Comparison of ENCODE assay signal across 35 cellular contexts in the genomic region with DNA sequence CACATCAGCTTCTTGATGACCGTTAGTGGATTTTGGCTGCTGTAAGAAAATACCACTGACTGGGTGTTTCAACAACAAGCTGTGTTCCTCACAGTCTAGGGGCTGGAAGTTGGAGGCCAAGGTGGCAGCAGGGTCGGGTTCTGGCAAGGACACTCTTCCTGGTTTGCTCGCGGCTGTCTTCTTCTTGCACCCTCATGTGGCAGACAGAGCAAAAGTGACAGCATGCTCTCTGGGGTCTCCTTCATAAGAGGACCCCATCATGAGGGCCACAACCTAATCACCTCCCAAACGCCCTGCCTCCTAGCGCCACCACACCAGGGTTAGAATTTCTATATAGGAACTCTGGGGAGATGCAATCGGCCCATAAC. TPM values are rescaled to one million over a fixed set of nuclear protein-coding genes. Genes with fewer than 3 reads are reported as not detected.
"Had no signal": no experiment of that assay in that cellular context is flagged by ENCODE, and none has a peak within 500 bp of the region (broad histone marks: within the 10 kb centered on the region; RNA-seq: fewer than 3 reads in every experiment).

No MANE protein-coding gene starts in this region.

- H3K9me3 Mint-ChIP-seq: immature natural killer cell; neural crest cell; stimulated activated effector memory CD8-positive, alpha-beta T cell treated with anti-CD3 and anti-CD28 coated beads, Interleukin-12 subunit alpha, Interleukin-12 subunit beta, amount 100 ng/mL, for 72 hours; stimulated activated naive CD8-positive, alpha-beta T cell treated with anti-CD3 and anti-CD28 coated beads, Interleukin-15, Interleukin-2, amounts not matched to agents 100 ng/mL and 50 ng/mL, for 24 hours had no signal

- H3K36me3 ChIP-seq: heart left ventricle, left lung, lower lobe of right lung, sigmoid colon, spleen, thyroid gland, transverse colon, upper lobe of left lung, vagina had no signal

- H3K27ac Mint-ChIP-seq: immature natural killer cell; nephron; progenitor cell of endocrine pancreas; stimulated activated effector memory CD8-positive, alpha-beta T cell treated with anti-CD3 and anti-CD28 coated beads, Interleukin-12 subunit alpha, Interleukin-12 subunit beta, amount 100 ng/mL, for 72 hours; stimulated activated naive CD8-positive, alpha-beta T cell treated with anti-CD3 and anti-CD28 coated beads, Interleukin-15, Interleukin-2, amounts not matched to agents 100 ng/mL and 50 ng/mL, for 24 hours had no signal

- ATAC-seq: heart left ventricle, left colon, left lung, lower lobe of right lung had no signal

- H3K27me3 ChIP-seq: testis, thyroid gland, upper lobe of left lung, vagina had no signal

- H2AFZ ChIP-seq: parathyroid adenoma had no signal

- H3K27ac ChIP-seq: heart left ventricle, left lung, lower lobe of right lung, parathyroid adenoma, sigmoid colon, spleen, testis, thyroid gland, transverse colon, upper lobe of left lung, vagina had no signal

- H3K36me3 Mint-ChIP-seq: immature natural killer cell; stimulated activated effector memory CD8-positive, alpha-beta T cell treated with anti-CD3 and anti-CD28 coated beads, Interleukin-12 subunit alpha, Interleukin-12 subunit beta, amount 100 ng/mL, for 72 hours had no signal

- H3K4me1 ChIP-seq: heart left ventricle, left lung, lower lobe of right lung, parathyroid adenoma, sigmoid colon, spleen, testis, thyroid gland, transverse colon, upper lobe of left lung, vagina had no signal

- H3K4me3 Mint-ChIP-seq: immature natural killer cell; nephron; neural crest cell; stimulated activated effector memory CD8-positive, alpha-beta T cell treated with anti-CD3 and anti-CD28 coated beads, Interleukin-12 subunit alpha, Interleukin-12 subunit beta, amount 100 ng/mL, for 72 hours; stimulated activated naive CD8-positive, alpha-beta T cell treated with anti-CD3 and anti-CD28 coated beads, Interleukin-15, Interleukin-2, amounts not matched to agents 100 ng/mL and 50 ng/mL, for 24 hours had no signal

- H3K4me3 ChIP-seq: heart left ventricle, left lung, lower lobe of right lung, sigmoid colon, spleen, testis, thyroid gland, transverse colon, upper lobe of left lung, vagina had no signal

- H3K9me3 ChIP-seq: heart left ventricle, left lung, lower lobe of right lung, sigmoid colon, testis, thyroid gland, transverse colon, upper lobe of left lung, vagina had no signal

- H3K4me1 Mint-ChIP-seq: immature natural killer cell; naive B cell; stimulated activated effector memory CD8-positive, alpha-beta T cell treated with anti-CD3 and anti-CD28 coated beads, Interleukin-12 subunit alpha, Interleukin-12 subunit beta, amount 100 ng/mL, for 72 hours had no signal

- H3K79me2 ChIP-seq: parathyroid adenoma had no signal

- DNase-seq: glutamatergic neuron; heart left ventricle; hypothalamus; immature natural killer cell; kidney; left colon; left lung; lower lobe of right lung; mammary epithelial cell; mesenchymal stem cell; naive B cell; right cardiac atrium; sigmoid colon; small intestine; spleen; stimulated activated CD4-positive, alpha-beta T cell treated with anti-CD3 and anti-CD28 coated beads, Interleukin-4, amount 100 ng/mL, for 24 hours; stimulated activated naive CD4-positive, alpha-beta T cell; substantia nigra; testis; thyroid gland; transverse colon had no signal

RNA-seq across cellular contexts. Expression of gene TSPEAR, which starts 18.6 kb away (rescaled TPM):
- total RNA-seq: mammary epithelial cell, mononuclear cell, neural crest cell, progenitor cell of endocrine pancreas, pulmonary artery endothelial cell, renal cortical epithelial cell, sigmoid colon, transverse colon, vagina had no signal

RNA-seq across cellular contexts. Expression of gene KRTAP10-12, which starts 33.0 kb away (rescaled TPM):
- total RNA-seq: heart left ventricle, kidney, left colon, left lung, liver, lower lobe of right lung, mammary epithelial cell, mononuclear cell, neural crest cell, omental fat pad, progenitor cell of endocrine pancreas, pulmonary artery endothelial cell, renal cortical epithelial cell, right cardiac atrium, sigmoid colon, spleen, testis, thyroid gland, transverse colon, upper lobe of left lung, urinary bladder, vagina had no signal

RNA-seq across cellular contexts. Expression of gene KRTAP12-1, which starts 48.0 kb away (rescaled TPM):
- total RNA-seq: heart left ventricle, kidney, left colon, left lung, liver, lower lobe of right lung, mammary epithelial cell, mononuclear cell, neural crest cell, omental fat pad, progenitor cell of endocrine pancreas, pulmonary artery endothelial cell, renal cortical epithelial cell, right cardiac atrium, sigmoid colon, spleen, testis, transverse colon, upper lobe of left lung, urinary bladder, vagina had no signal
